Comparison of ENCODE assay signal across 8 cellular contexts in the genomic region with DNA sequence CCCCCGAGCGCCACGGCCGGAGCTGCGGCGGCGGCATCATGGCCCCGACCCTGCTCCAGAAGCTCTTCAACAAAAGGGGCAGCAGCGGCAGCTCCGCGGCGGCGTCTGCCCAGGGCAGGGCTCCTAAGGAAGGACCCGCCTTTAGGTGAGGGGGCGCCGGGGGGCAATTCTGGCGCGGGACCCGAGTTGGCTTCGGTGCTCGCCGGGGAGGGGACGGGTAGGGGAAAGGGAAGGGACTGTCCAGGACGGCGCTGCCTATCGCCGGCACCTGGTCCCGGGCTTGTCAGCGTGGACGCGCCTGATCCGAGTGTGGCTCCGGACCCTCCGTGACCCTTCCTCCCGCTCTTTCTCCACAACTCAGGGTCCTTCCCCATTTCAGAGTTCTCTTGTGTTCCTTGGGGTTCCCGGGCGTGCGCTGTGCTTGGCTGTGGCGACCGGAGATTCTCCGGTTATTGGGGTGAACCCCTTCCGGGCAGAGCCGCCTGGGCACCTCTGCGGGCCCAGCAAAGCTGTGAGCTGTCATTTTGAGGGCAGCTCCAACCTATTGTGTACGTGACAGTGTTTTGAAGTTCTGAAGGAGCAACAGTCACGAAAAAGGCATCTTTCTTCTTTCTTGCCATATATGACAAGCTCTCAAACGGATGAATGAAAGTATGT. TPM values are rescaled to one million over a fixed set of nuclear protein-coding genes. Genes with fewer than 3 reads are reported as not detected.
DNase-seq lines count a peak whose midpoint lies in the region; ATAC-seq and TF ChIP-seq lines count a peak whose summit lies in the region.

No MANE protein-coding gene starts in this region.

- H3K27ac ChIP-seq in duodenal mucosa (ENCODE audit: low read depth, low read length) (peak overlapping the region; percentile 26), lung (ENCODE audit: low read depth in 1 of 2, low read length in 1 of 2) (peak overlapping the region; percentile 86 to 98)

- 1% methylated on average over 44 to 47 of the region's 47 CpGs for whole genome bisulfite sequencing in lung, 2 donors

- H3K27me3 ChIP-seq in duodenal mucosa (ENCODE audit: control insufficient read depth in 1 of 2, insufficient read depth in 2 of 2, low read length in 2 of 2): no peaks in the 10 kb centered on the region
- no peaks in the 10 kb centered on the region for H3K27me3 ChIP-seq in lung (ENCODE audit: control insufficient read depth, insufficient read depth)

- H3K4me1 ChIP-seq in duodenal mucosa (ENCODE audit: control insufficient read depth in 1 of 2, insufficient read depth in 2 of 2, low read length in 2 of 2): peaks cover 22 to 30% of the 10 kb centered on the region in 2 donors
- peaks cover 0 to 23% of the 10 kb centered on the region in 2 donors for H3K4me1 ChIP-seq in lung (ENCODE audit: control insufficient read depth in 2 of 2, insufficient read depth in 2 of 2, low read length in 2 of 2)

- H3K9ac ChIP-seq in duodenal mucosa (ENCODE audit: low read depth in 1 of 2, low read length in 2 of 2): peak overlapping the region; percentile 73 to 90

- TF ChIP-seq CTCF in lung (IDR thresholded peaks at IDR 0.05; ENCODE audit: control extremely low read depth, extremely low read depth): no peak

- H3K36me3 ChIP-seq in duodenal mucosa (ENCODE audit: control insufficient read depth in 1 of 2, insufficient read depth in 2 of 2, low read length in 2 of 2): no peaks in the 10 kb centered on the region
- H3K36me3 ChIP-seq in lung (ENCODE audit: control insufficient read depth in 2 of 2, insufficient read depth in 2 of 2, low read length in 2 of 2): no peaks in the 10 kb centered on the region

- DNase-seq in COR-L47 (lab: John Stamatoyannopoulos, UW) (peak; percentile 32), KBM-7 (peak; percentile 46), lung (ENCODE audit: low spot score) (peak; percentile 50), NCI-H1930 (lab: John Stamatoyannopoulos, UW) (no peak)
- peak; percentile 8 to 21 for DNase-seq in activated CD4-positive, alpha-beta T cell treated with anti-CD3 and anti-CD28 coated beads, Interleukin-2, amount 50 U/mL, for 4 hours
- DNase-seq in stimulated activated CD8-positive, alpha-beta memory T cell treated with anti-CD3 and anti-CD28 coated beads, Interleukin-2, amount 100 ng/mL, for 48 hours (ENCODE audit: low read depth in 2 of 2): peak; percentile 16 to 23

- peak overlapping the region; percentile 91 to 94 for H3K4me3 ChIP-seq in duodenal mucosa (ENCODE audit: low read depth in 1 of 2, low read length in 2 of 2)
- H3K4me3 ChIP-seq in lung: peak overlapping the region; percentile 71

- in situ Hi-C loops in KBM-7 (cut with MboI; ENCODE audit: low pct_unique_long_range_greater_than_20kb, low sequenced_read_pairs): no loop called here

- no peaks in the 10 kb centered on the region for H3K9me3 ChIP-seq in duodenal mucosa (ENCODE audit: control insufficient read depth in 1 of 2, low read length in 2 of 2)
- no peaks in the 10 kb centered on the region for H3K9me3 ChIP-seq in lung (ENCODE audit: control insufficient read depth in 2 of 2, insufficient read depth in 1 of 2, low read length in 1 of 2)

- ATAC-seq in GM21717 (IDR thresholded peaks at IDR 0.05; ENCODE audit: unreplicated experiment) (peak; percentile 47), lung (ENCODE audit: insufficient read depth, low FRiP score) (peak; percentile 23)

RNA-seq across cellular contexts. Expression of gene FNIP2, which starts 0.5 kb away (rescaled TPM):
- total RNA-seq in lung: 100 to 1,000 TPM in 1 of 2 donors, 10 to 100 TPM in 1; 57.4 to 150 TPM
- polyA plus RNA-seq in lung: 10 to 100 TPM; 12.1 to 31.7 TPM

RNA-seq across cellular contexts. Expression of gene PPID, which starts 46.1 kb away (rescaled TPM):
- 10 to 100 TPM; 17.3 to 39.0 TPM for total RNA-seq in lung
- polyA plus RNA-seq in lung: 10 to 100 TPM; 14.7 to 25.4 TPM

Comparison
In these comparisons a context has a peak if more than half of its experiments do, and no peak if none do; other contexts are left out.
1. DNase-seq: peak in COR-L47 (single experiment), KBM-7 (single experiment), activated CD4-positive, alpha-beta T cell treated with anti-CD3 and anti-CD28 coated beads, Interleukin-2, amount 50 U/mL, for 4 hours (2 of 2), lung (single experiment) and stimulated activated CD8-positive, alpha-beta memory T cell treated with anti-CD3 and anti-CD28 coated beads, Interleukin-2, amount 100 ng/mL, for 48 hours (2 of 2); none in NCI-H1930 (0 of 2).